ENCODE assay signal across 8 cellular contexts in the genomic region with DNA sequence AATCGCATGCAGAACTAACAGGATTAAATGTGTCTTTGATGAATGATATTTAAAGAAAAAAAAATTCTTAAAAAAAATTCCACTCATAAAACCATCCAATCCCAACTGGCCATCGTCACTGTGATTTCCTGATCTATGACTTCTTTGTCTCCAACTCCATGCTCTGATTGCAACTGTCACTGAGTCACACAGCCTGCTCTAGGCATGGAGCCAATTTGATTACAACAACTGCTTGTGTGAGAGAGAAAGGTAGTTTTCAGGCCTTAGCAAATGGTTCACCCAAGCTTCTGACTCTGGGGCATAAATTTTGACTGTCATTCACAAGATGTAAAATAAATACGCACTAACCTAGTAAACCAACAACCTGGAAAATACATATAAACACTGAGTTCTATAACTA.
DNase-seq lines count a peak whose midpoint lies in the region; ATAC-seq lines count a peak whose summit lies in the region.

No MANE protein-coding gene starts in this region.

- ATAC-seq in GM21825 (IDR thresholded peaks at IDR 0.05; ENCODE audit: unreplicated experiment) (no peak), GM21515 (IDR thresholded peaks at IDR 0.05; ENCODE audit: unreplicated experiment) (no peak)

- no peaks in the 10 kb centered on the region for H3K4me1 Mint-ChIP-seq in T-helper 2 cell treated with Interferon-gamma antibody and Interleukin-4, amounts not matched to agents 5 μg/mL and 100 μg/mL, for 36 hours (ENCODE audit: low read depth)

- H3K9me3 Mint-ChIP-seq in T-helper 2 cell treated with Interferon-gamma antibody and Interleukin-4, amounts not matched to agents 5 μg/mL and 100 μg/mL, for 36 hours = no peaks in the 10 kb centered on the region

- no peak overlapping the region for H3K4me3 Mint-ChIP-seq in T-helper 2 cell treated with Interferon-gamma antibody and Interleukin-4, amounts not matched to agents 5 μg/mL and 100 μg/mL, for 36 hours

- H3K27me3 Mint-ChIP-seq in T-helper 2 cell treated with Interferon-gamma antibody and Interleukin-4, amounts not matched to agents 5 μg/mL and 100 μg/mL, for 36 hours (ENCODE audit: low read depth) = peaks cover 2% of the 10 kb centered on the region

- peak; percentile 42 for DNase-seq in AG20443 (ENCODE audit: low spot score)
- peak; percentile 17 for DNase-seq in NCI-H345 treated with DMSO at 0.1 percent for 48 hours (lab: John Stamatoyannopoulos, UW; ENCODE audit: unreplicated experiment)
- DNase-seq in epidermal melanocyte (ENCODE audit: insufficient read length, low spot score) = peak; percentile 76
- peak; percentile 98 for DNase-seq in medulla oblongata (ENCODE audit: extremely low spot score)
- DNase-seq in T-helper 2 cell treated with Interferon-gamma antibody and Interleukin-4, amounts not matched to agents 5 μg/mL and 100 μg/mL, for 36 hours (ENCODE audit: low spot score) = no peak
- no peak for DNase-seq in cerebellar cortex (ENCODE audit: low spot score)

- no peaks in the 10 kb centered on the region for H3K36me3 Mint-ChIP-seq in T-helper 2 cell treated with Interferon-gamma antibody and Interleukin-4, amounts not matched to agents 5 μg/mL and 100 μg/mL, for 36 hours (ENCODE audit: low read depth)

- no peak overlapping the region for H3K27ac Mint-ChIP-seq in T-helper 2 cell treated with Interferon-gamma antibody and Interleukin-4, amounts not matched to agents 5 μg/mL and 100 μg/mL, for 36 hours

Comparison
In these comparisons a context has a peak if more than half of its experiments do, and no peak if none do; other contexts are left out.
1. DNase-seq: peak in AG20443 (single experiment), NCI-H345 treated with DMSO at 0.1 percent for 48 hours (single experiment), epidermal melanocyte (single experiment) and medulla oblongata (single experiment); none in T-helper 2 cell treated with Interferon-gamma antibody and Interleukin-4, amounts not matched to agents 5 μg/mL and 100 μg/mL, for 36 hours (single experiment) and cerebellar cortex (single experiment).